In the genomic region with DNA sequence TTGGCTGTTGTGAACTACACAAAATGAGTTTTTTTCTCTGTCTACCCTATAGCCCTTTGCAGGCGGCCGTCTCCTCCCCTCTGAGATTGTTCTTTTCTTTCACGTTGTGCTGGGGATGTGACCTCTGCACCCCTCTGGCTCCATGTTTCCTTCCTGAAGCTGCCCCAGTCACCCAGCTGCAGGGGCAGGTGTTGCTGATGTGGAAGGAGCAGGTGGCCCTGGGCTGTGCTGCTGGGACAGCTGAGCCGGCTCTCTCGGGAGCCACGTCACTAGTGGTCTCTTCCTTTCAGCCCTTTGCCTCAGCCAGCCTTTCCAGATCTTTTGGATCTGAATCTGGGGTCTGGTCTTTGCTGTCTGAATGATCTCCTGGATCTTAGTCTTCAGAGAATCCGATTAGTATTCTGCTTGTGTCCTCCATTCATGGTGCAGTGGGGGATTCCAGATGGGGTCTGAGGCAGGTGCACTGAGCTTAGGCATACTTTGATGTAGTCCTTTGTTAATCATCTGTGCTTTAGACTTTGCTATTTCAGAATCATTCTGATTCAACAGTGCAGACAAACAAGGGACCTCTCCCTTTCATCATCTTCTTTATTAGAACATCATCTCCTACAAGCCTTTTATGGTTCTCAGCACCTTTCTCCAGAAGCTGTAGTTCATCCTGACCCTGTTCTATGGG, we compare ENCODE assay signal across 18 cellular contexts.
"Had no signal": no experiment of that assay in that cellular context is flagged by ENCODE, and none has a peak within 500 bp of the region (broad histone marks: within the 10 kb centered on the region; RNA-seq: fewer than 3 reads in every experiment).

No MANE protein-coding gene starts in this region.

- H3K4me3 Mint-ChIP-seq: activated CD8-positive, alpha-beta T cell treated with anti-CD3 and anti-CD28 coated beads for 36 hours; memory B cell; naive thymus-derived CD8-positive, alpha-beta T cell; T-helper 1 cell treated with Interleukin-12 subunit alpha and Interleukin-12 subunit beta and Interleukin-4 antibody, amounts not matched to agents 30 μg/mL and 1 μg/mL, for 36 hours had no signal

- H3K9me3 ChIP-seq: ascending aorta, esophagus muscularis mucosa, mucosa of descending colon, uterus had no signal

- H3K27ac ChIP-seq: ascending aorta, esophagus muscularis mucosa, tibial nerve, uterus, WERI-Rb-1 had no signal

- H3K27me3 Mint-ChIP-seq: activated CD8-positive, alpha-beta T cell treated with anti-CD3 and anti-CD28 coated beads for 36 hours; memory B cell; naive thymus-derived CD8-positive, alpha-beta T cell had no signal

- H3K9me3 Mint-ChIP-seq: activated CD8-positive, alpha-beta T cell treated with anti-CD3 and anti-CD28 coated beads for 36 hours; memory B cell; naive thymus-derived CD8-positive, alpha-beta T cell; T-helper 1 cell treated with Interleukin-12 subunit alpha and Interleukin-12 subunit beta and Interleukin-4 antibody, amounts not matched to agents 30 μg/mL and 1 μg/mL, for 36 hours had no signal

- H3K4me1 ChIP-seq: ascending aorta, esophagus muscularis mucosa, tibial nerve, uterus had no signal

- H3K4me3 ChIP-seq: ascending aorta, esophagus muscularis mucosa, mucosa of descending colon, tibial nerve, uterus had no signal

- H3K27me3 ChIP-seq: ascending aorta, esophagus muscularis mucosa, tibial nerve, uterus had no signal

- DNase-seq: activated CD4-positive, alpha-beta T cell treated with anti-CD3 and anti-CD28 coated beads for 4 hours; activated CD8-positive, alpha-beta T cell treated with anti-CD3 and anti-CD28 coated beads for 36 hours; kidney glomerular epithelial cell; left ventricle myocardium superior; mucosa of descending colon; naive thymus-derived CD8-positive, alpha-beta T cell; occipital lobe; stimulated activated CD4-positive, alpha-beta T cell treated with anti-CD3 and anti-CD28 coated beads, Interleukin-15, amount 100 ng/mL, for 24 hours; stimulated activated CD4-positive, alpha-beta T cell treated with anti-CD3 and anti-CD28 coated beads, Interleukin-4, amount 100 ng/mL, for 1 hour; stimulated activated naive CD4-positive, alpha-beta T cell treated with Interleukin-2 at 50 U/mL for 16 hours; substantia nigra; uterus; WERI-Rb-1 had no signal

- H3K36me3 ChIP-seq: uterus had no signal

- H3K27ac Mint-ChIP-seq: activated CD8-positive, alpha-beta T cell treated with anti-CD3 and anti-CD28 coated beads for 36 hours; memory B cell; T-helper 1 cell treated with Interleukin-12 subunit alpha and Interleukin-12 subunit beta and Interleukin-4 antibody, amounts not matched to agents 30 μg/mL and 1 μg/mL, for 36 hours had no signal

- ATAC-seq: activated CD8-positive, alpha-beta T cell treated with anti-CD3 and anti-CD28 coated beads for 36 hours; left ventricle myocardium superior; mucosa of descending colon; naive thymus-derived CD8-positive, alpha-beta T cell had no signal
